Comparison of ENCODE assay signal across 30 cellular contexts in the genomic region with DNA sequence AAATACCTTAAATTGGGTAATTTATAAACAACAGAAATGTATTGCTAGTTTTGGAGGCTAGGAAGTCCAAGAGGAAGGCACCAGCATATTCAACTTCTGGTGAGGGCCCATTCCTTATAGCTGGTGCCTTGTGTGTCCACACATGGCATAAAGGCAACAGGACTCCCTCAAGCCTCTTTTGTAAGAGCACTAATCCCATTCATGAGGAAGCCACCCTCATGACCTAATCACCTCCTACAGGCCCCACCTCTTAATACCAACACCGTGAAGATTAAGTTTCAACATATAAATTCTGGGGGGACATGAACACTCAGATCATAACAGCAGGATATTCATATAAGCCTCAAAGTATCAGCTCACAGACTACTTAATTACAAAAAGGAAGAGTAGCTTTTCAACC. TPM values are rescaled to one million over a fixed set of nuclear protein-coding genes. Genes with fewer than 3 reads are reported as not detected.
"Had no signal": no experiment of that assay in that cellular context is flagged by ENCODE, and none has a peak within 500 bp of the region (broad histone marks: within the 10 kb centered on the region; RNA-seq: fewer than 3 reads in every experiment).

No MANE protein-coding gene starts in this region.

- H3K4me1 ChIP-seq: breast epithelium, foreskin keratinocyte, left lung, lower lobe of right lung, prostate gland, tibial artery, upper lobe of right lung had no signal

- H3K9me3 Mint-ChIP-seq: activated naive CD4-positive, alpha-beta T cell treated with anti-CD3 and anti-CD28 coated beads, Interleukin-2, amount 50 U/mL, for 72 hours; activated T-cell treated with anti-CD3 and anti-CD28 coated beads, Interleukin-2, amount 50 U/mL, for 72 hours; central memory CD8-positive, alpha-beta T cell; dendritic cell treated with granulocyte-macrophage colony-stimulating factor and Interleukin-4, amounts not matched to agents 40 ng/mL and 50 ng/mL, for 4 days; endodermal cell; nephron progenitor cell; stimulated activated naive B cell treated with anti-CD40 and anti-IgM and Interleukin-4, amounts not matched to agents 10 μg/mL and 1 μg/mL and 100 μg/mL, for 72 hours had no signal

- H3K27me3 Mint-ChIP-seq: central memory CD8-positive, alpha-beta T cell; dendritic cell treated with granulocyte-macrophage colony-stimulating factor and Interleukin-4, amounts not matched to agents 40 ng/mL and 50 ng/mL, for 4 days; stimulated activated naive B cell treated with anti-CD40 and anti-IgM and Interleukin-4, amounts not matched to agents 10 μg/mL and 1 μg/mL and 100 μg/mL, for 72 hours had no signal

- H3K4me3 Mint-ChIP-seq: activated T-cell treated with anti-CD3 and anti-CD28 coated beads, Interleukin-2, amount 50 U/mL, for 72 hours; central memory CD8-positive, alpha-beta T cell; dendritic cell treated with granulocyte-macrophage colony-stimulating factor and Interleukin-4, amounts not matched to agents 40 ng/mL and 50 ng/mL, for 4 days; endodermal cell; nephron progenitor cell; stimulated activated naive B cell treated with anti-CD40 and anti-IgM and Interleukin-4, amounts not matched to agents 10 μg/mL and 1 μg/mL and 100 μg/mL, for 72 hours had no signal

- DNase-seq: activated CD4-positive, alpha-beta T cell treated with anti-CD3 and anti-CD28 coated beads for 4 hours; activated CD4-positive, alpha-beta T cell treated with anti-CD3 and anti-CD28 coated beads, Interleukin-2, amount 50 U/mL, for 4 hours; activated CD4-positive, CD25-positive, alpha-beta regulatory T cell; activated naive CD4-positive, alpha-beta T cell; activated T-cell treated with anti-CD3 and anti-CD28 coated beads for 4 hours; activated T-cell treated with anti-CD3 and anti-CD28 coated beads, Interleukin-2, amount 50 U/mL, for 72 hours; endodermal cell; foreskin keratinocyte; heart left ventricle; hypothalamus; kidney glomerular epithelial cell; left lung; lower lobe of right lung; mesendoderm; nephron progenitor cell; ovary; retina; stimulated activated CD4-positive, alpha-beta T cell treated with anti-CD3 and anti-CD28 coated beads, Interleukin-15, amount 100 ng/mL, for 24 hours; stimulated activated CD4-positive, alpha-beta T cell treated with anti-CD3 and anti-CD28 coated beads, Interleukin-2, amount 100 ng/mL, for 24 hours; stimulated activated naive B cell treated with anti-CD40 and anti-IgM and Interleukin-4, amounts not matched to agents 10 μg/mL and 1 μg/mL and 100 μg/mL, for 72 hours; stomach; T-helper 2 cell; tibial artery; upper lobe of right lung had no signal

- H3K36me3 ChIP-seq: breast epithelium, ovary, prostate gland had no signal

- H3K4me1 Mint-ChIP-seq: central memory CD8-positive, alpha-beta T cell; endodermal cell; nephron progenitor cell had no signal

- H3K9me3 ChIP-seq: breast epithelium, heart left ventricle, left lung, lower lobe of right lung, ovary, prostate gland, stomach, tibial artery, upper lobe of right lung had no signal

- H3K27ac ChIP-seq: breast epithelium, foreskin keratinocyte, heart left ventricle, left lung, lower lobe of right lung, ovary, prostate gland, stomach, tibial artery, upper lobe of right lung had no signal

- H3K27me3 ChIP-seq: breast epithelium, foreskin keratinocyte, heart left ventricle, left lung, ovary, stomach, tibial artery, upper lobe of right lung had no signal

- H3K27ac Mint-ChIP-seq: activated naive CD4-positive, alpha-beta T cell treated with anti-CD3 and anti-CD28 coated beads, Interleukin-2, amount 50 U/mL, for 72 hours; activated T-cell treated with anti-CD3 and anti-CD28 coated beads, Interleukin-2, amount 50 U/mL, for 72 hours; dendritic cell treated with granulocyte-macrophage colony-stimulating factor and Interleukin-4, amounts not matched to agents 40 ng/mL and 50 ng/mL, for 4 days; endodermal cell; nephron progenitor cell; stimulated activated naive B cell treated with anti-CD40 and anti-IgM and Interleukin-4, amounts not matched to agents 10 μg/mL and 1 μg/mL and 100 μg/mL, for 72 hours had no signal

- H3K4me3 ChIP-seq: breast epithelium, heart left ventricle, left lung, lower lobe of right lung, ovary, prostate gland, stomach, tibial artery, upper lobe of right lung had no signal

RNA-seq across cellular contexts. Expression of a gene that starts 4.0 kb away (rescaled TPM):
- total RNA-seq: breast epithelium, foreskin keratinocyte, lower lobe of right lung, mononuclear cell, prostate gland, stomach, upper lobe of right lung had no signal
- polyA plus RNA-seq: heart left ventricle, ovary had no signal
